In genomic region chr2:233481368-233482142, GRCh38 we compare ENCODE assay signal across 14 cellular contexts.
DNase-seq lines count a peak whose midpoint lies in the region; ATAC-seq, FAIRE-seq and TF ChIP-seq lines count a peak whose summit lies in the region.
"Had no signal": no experiment of that assay in that cellular context is flagged by ENCODE, and none has a peak within 500 bp of the region (broad histone marks: within the 10 kb centered on the region; RNA-seq: fewer than 3 reads in every experiment).

No MANE protein-coding gene starts in this region.

- peaks cover 6% of the 10 kb centered on the region for H3F3A ChIP-seq in PC-3 (ENCODE audit: low read length, unreplicated experiment)

- H3K79me2 ChIP-seq in PC-3 (ENCODE audit: low read length) = no peaks in the 10 kb centered on the region

- no peaks in the 10 kb centered on the region for H3K9me2 ChIP-seq in PC-3 (replicated peaks; ENCODE audit: low read length)

- peak overlapping the region; percentile 23; the same call in 1 of the 2 replicates for H3K4me3 ChIP-seq in PC-3 (ENCODE audit: low read length)
- no peak overlapping the region for H3K4me3 ChIP-seq in left ventricle myocardium inferior
- H3K4me3 ChIP-seq: BLaER1, dorsolateral prefrontal cortex had no signal

- H3K27ac Mint-ChIP-seq in activated T-helper 2 cell treated with anti-CD3 and anti-CD28 coated beads, Interferon-gamma antibody, Interleukin-2, Interleukin-4, amounts not matched to agents 10 μg/mL and 5 μg/mL and 100 μg/mL, durations not matched to agents 14 hours and 24 hours and 36 hours = no peak overlapping the region

- H3K27me3 ChIP-seq in PC-3 (ENCODE audit: low read length) (no peaks in the 10 kb centered on the region), left ventricle myocardium inferior (ENCODE audit: low read depth) (no peaks in the 10 kb centered on the region)
- H3K27me3 ChIP-seq: BLaER1, dorsolateral prefrontal cortex had no signal

- H3K4me3 Mint-ChIP-seq in activated T-helper 2 cell treated with anti-CD3 and anti-CD28 coated beads, Interferon-gamma antibody, Interleukin-2, Interleukin-4, amounts not matched to agents 10 μg/mL and 5 μg/mL and 100 μg/mL, durations not matched to agents 14 hours and 24 hours and 36 hours (ENCODE audit: low read depth) = no peak overlapping the region
- H3K4me3 Mint-ChIP-seq: T-cell had no signal

- H3K9ac ChIP-seq in PC-3 (ENCODE audit: low read length) = peak overlapping the region; percentile 54
- H3K9ac ChIP-seq: BLaER1 had no signal

- TF ChIP-seq CTCF in PC-3 (conservative IDR thresholded peaks at IDR 0.05; ENCODE audit: low read depth, low read length) = no peak
- TF ChIP-seq CTCF in left ventricle myocardium inferior (IDR thresholded peaks at IDR 0.05; ENCODE audit: borderline replicate concordance) = no peak

- POLR2A ChIA-PET in PC-3 (lab: Charles Lee; ENCODE audit: unreplicated experiment) = interaction anchor here (0.5 to 1.2 kb wide), 2 partner anchors 70 to 85 kb away, joined by 12 to 18 read pairs; partner anchors contain the start of gene USP40

- H3K36me3 ChIP-seq in PC-3 (ENCODE audit: low read depth, low read length) (peaks cover 23% of the 10 kb centered on the region), left ventricle myocardium inferior (peaks cover 92% of the 10 kb centered on the region)

- BruUV-seq in PC-3 (replicated peaks; lab: Mats Ljungman, UMichigan) = TSS peak; percentile 64

- CTCF ChIA-PET in PC-3 (lab: Charles Lee) = interaction anchor here (1.3 kb wide), 1 partner anchor 351 kb away, joined by 15 read pairs; no protein-coding TSS in a partner anchor

- DNase-seq in Caki2 (ENCODE audit: low read depth) (peak; percentile 41), PC-3 (peak; percentile 30), iPS-NIHi11 (ENCODE audit: low spot score) (peak; percentile 4), sciatic nerve (ENCODE audit: low spot score) (peak; percentile 42), left ventricle myocardium inferior (no peak), RPMI8226 (no peak), frontal cortex (ENCODE audit: low spot score in 2 of 2) (no peak)
- no peak for DNase-seq in activated T-helper 2 cell treated with anti-CD3 and anti-CD28 coated beads, Interferon-gamma antibody, Interleukin-2, Interleukin-4, amounts not matched to agents 10 μg/mL and 5 μg/mL and 100 μg/mL, durations not matched to agents 14 hours and 24 hours and 36 hours (ENCODE audit: low spot score)
- DNase-seq: activated CD4-positive, alpha-beta T cell treated with anti-CD3 and anti-CD28 coated beads, Interleukin-2, amount 50 U/mL, for 1 hour; head of caudate nucleus had no signal

- no peaks in the 10 kb centered on the region for H4K20me1 ChIP-seq in PC-3 (ENCODE audit: low read length)

- H3K9me3 Mint-ChIP-seq in activated T-helper 2 cell treated with anti-CD3 and anti-CD28 coated beads, Interferon-gamma antibody, Interleukin-2, Interleukin-4, amounts not matched to agents 10 μg/mL and 5 μg/mL and 100 μg/mL, durations not matched to agents 14 hours and 24 hours and 36 hours = no peaks in the 10 kb centered on the region
- H3K9me3 Mint-ChIP-seq: T-cell had no signal

- no peak for FAIRE-seq in frontal cortex (lab: Jason Lieb, UNC)
- FAIRE-seq: urothelium cell line had no signal

- ATAC-seq in PC-3 = peak; percentile 38
- no peak for ATAC-seq in sciatic nerve
- ATAC-seq: T-cell had no signal

- H3K9me3 ChIP-seq in PC-3 (ENCODE audit: low read length) (no peaks in the 10 kb centered on the region), left ventricle myocardium inferior (replicated peaks) (no peaks in the 10 kb centered on the region)
- H3K9me3 ChIP-seq: BLaER1 had no signal

- in situ Hi-C loops in Caki2 (cut with HindIII; ENCODE audit: low pct_unique_long_range_greater_than_20kb, low sequenced_read_pairs) = no loop called here

- peaks cover 3% of the 10 kb centered on the region for H3K36me3 Mint-ChIP-seq in activated T-helper 2 cell treated with anti-CD3 and anti-CD28 coated beads, Interferon-gamma antibody, Interleukin-2, Interleukin-4, amounts not matched to agents 10 μg/mL and 5 μg/mL and 100 μg/mL, durations not matched to agents 14 hours and 24 hours and 36 hours (ENCODE audit: low read depth)

- H3K27me3 Mint-ChIP-seq in activated T-helper 2 cell treated with anti-CD3 and anti-CD28 coated beads, Interferon-gamma antibody, Interleukin-2, Interleukin-4, amounts not matched to agents 10 μg/mL and 5 μg/mL and 100 μg/mL, durations not matched to agents 14 hours and 24 hours and 36 hours (ENCODE audit: low read depth) = no peaks in the 10 kb centered on the region
- H3K27me3 Mint-ChIP-seq: T-cell had no signal

- peak overlapping the region; percentile 60; the same call in 1 of the 2 replicates for H2AFZ ChIP-seq in PC-3 (ENCODE audit: low read length)

- H3K27ac ChIP-seq in PC-3 (ENCODE audit: low read length) = peak overlapping the region; percentile 77
- no peak overlapping the region for H3K27ac ChIP-seq in left ventricle myocardium inferior (replicated peaks)

- H3K4me2 ChIP-seq in PC-3 (ENCODE audit: low read length) = peak overlapping the region; percentile 64

- intact Hi-C loops in PC-3 (cut with micrococcal nuclease) = loop anchor here (1.0 to 10.0 kb wide), 6 partner anchors 33 to 443 kb away; partner anchors contain the start of genes HJURP and USP40
- intact Hi-C loops in sciatic nerve (cut with DNase I) = no loop called here
- intact Hi-C loops in left ventricle myocardium inferior (cut with micrococcal nuclease) = no loop called here
- intact Hi-C loops in activated T-helper 2 cell treated with anti-CD3 and anti-CD28 coated beads, Interferon-gamma antibody, Interleukin-2, Interleukin-4, amounts not matched to agents 10 μg/mL and 5 μg/mL and 100 μg/mL, durations not matched to agents 14 hours and 24 hours and 36 hours (cut with micrococcal nuclease) = no loop called here

- no peaks in the 10 kb centered on the region for H3K4me1 Mint-ChIP-seq in activated T-helper 2 cell treated with anti-CD3 and anti-CD28 coated beads, Interferon-gamma antibody, Interleukin-2, Interleukin-4, amounts not matched to agents 10 μg/mL and 5 μg/mL and 100 μg/mL, durations not matched to agents 14 hours and 24 hours and 36 hours (ENCODE audit: low read depth)
- H3K4me1 Mint-ChIP-seq: T-cell had no signal

- H3K4me1 ChIP-seq in PC-3 (ENCODE audit: insufficient read depth, low read length) = peaks cover 54% of the 10 kb centered on the region
- peaks cover 5% of the 10 kb centered on the region for H3K4me1 ChIP-seq in left ventricle myocardium inferior

Comparison
In these comparisons a context has a peak if more than half of its experiments do, and no peak if none do; other contexts are left out.
1. DNase-seq: peak in Caki2 (single experiment), PC-3 (single experiment), iPS-NIHi11 (single experiment) and sciatic nerve (single experiment); none in left ventricle myocardium inferior (single experiment), RPMI8226 (single experiment), activated T-helper 2 cell treated with anti-CD3 and anti-CD28 coated beads, Interferon-gamma antibody, Interleukin-2, Interleukin-4, amounts not matched to agents 10 μg/mL and 5 μg/mL and 100 μg/mL, durations not matched to agents 14 hours and 24 hours and 36 hours (single experiment) and frontal cortex (0 of 2).